In the genomic region with DNA sequence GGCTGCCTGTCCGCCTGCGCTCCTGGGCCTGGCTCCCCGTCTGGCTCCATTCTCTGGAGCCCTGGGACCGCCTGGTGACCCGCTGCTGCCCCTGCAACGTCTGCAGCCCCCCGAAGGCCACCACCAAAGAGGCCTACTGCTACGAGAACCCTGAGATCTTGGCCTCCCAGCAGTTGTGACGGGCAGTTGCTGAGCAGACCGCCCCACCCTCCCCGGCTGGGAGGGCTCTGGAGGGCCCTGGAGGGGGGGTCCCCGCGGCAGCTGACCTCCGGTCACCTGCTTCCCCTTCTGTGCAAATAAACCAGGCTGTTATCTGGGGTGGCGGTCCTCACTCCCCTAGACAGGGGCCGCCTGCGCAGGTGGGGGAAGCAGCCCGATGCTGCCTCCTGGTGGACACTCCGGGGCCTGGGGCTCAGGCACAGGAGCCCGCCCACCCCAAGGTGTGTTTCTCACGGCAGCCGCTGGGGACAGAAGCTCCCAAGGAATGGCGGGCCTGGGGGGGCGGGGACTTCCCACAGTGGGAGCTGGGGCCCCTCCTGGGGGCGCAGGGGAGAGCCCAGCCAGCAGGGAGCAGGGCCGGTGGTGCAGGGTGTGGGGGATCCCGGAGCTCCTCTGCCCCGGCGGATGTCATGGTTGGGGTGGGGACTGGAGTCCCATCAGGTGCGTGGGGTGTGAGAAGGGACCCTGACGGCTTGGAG, we compare ENCODE assay signal across 1 cellular context.
TF ChIP-seq lines count a peak whose summit lies in the region.

No MANE protein-coding gene starts in this region.

TF ChIP-seq in HepG2, 621 proteins besides CTCF, POLR2A, EP300 and RAD21 (continued from another document and continues in another):
- TF ChIP-seq YEATS2 (CRISPR knock-in tag; IDR thresholded peaks at IDR 0.05; ENCODE audit: borderline replicate concordance): peak; percentile 55; the same call in 1 of the 2 replicates
- TF ChIP-seq RFX1 (IDR thresholded peaks at IDR 0.05): no peak
- no peak for TF ChIP-seq ZNF30 (CRISPR knock-in tag; IDR thresholded peaks at IDR 0.05)
- no peak for TF ChIP-seq IKZF1 (IDR thresholded peaks at IDR 0.05)
- TF ChIP-seq, protein P1, sequence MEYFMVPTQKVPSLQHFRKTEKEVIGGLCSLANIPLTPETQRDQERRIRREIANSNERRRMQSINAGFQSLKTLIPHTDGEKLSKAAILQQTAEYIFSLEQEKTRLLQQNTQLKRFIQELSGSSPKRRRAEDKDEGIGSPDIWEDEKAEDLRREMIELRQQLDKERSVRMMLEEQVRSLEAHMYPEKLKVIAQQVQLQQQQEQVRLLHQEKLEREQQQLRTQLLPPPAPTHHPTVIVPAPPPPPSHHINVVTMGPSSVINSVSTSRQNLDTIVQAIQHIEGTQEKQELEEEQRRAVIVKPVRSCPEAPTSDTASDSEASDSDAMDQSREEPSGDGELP (IDR thresholded peaks at IDR 0.05; ENCODE audit: borderline replicate concordance, low read depth): peak; percentile 97
- no peak; the same call in 1 of the 2 replicates for TF ChIP-seq MYPOP (CRISPR knock-in tag; IDR thresholded peaks at IDR 0.05)
- TF ChIP-seq DDIT3 (CRISPR knock-in tag; IDR thresholded peaks at IDR 0.05): no peak
- 0 out of 2 replicates have a peak, but pooled peaks have one; percentile 44 for TF ChIP-seq ZNF234 (CRISPR knock-in tag; conservative IDR thresholded peaks at IDR 0.05)
- TF ChIP-seq NFE2L1 (CRISPR knock-in tag; IDR thresholded peaks at IDR 0.05; ENCODE audit: borderline replicate concordance): no peak
- TF ChIP-seq PAF1 (CRISPR knock-in tag; IDR thresholded peaks at IDR 0.05): no peak
- peak; percentile 73; the same call in 1 of the 2 replicates for TF ChIP-seq SPEN (CRISPR knock-in tag; IDR thresholded peaks at IDR 0.05; ENCODE audit: low read depth)
- peak; percentile 71; the same call in 1 of the 2 replicates for TF ChIP-seq TSC22D2 (CRISPR knock-in tag; IDR thresholded peaks at IDR 0.05; ENCODE audit: borderline replicate concordance)
- TF ChIP-seq ZNF121 (CRISPR knock-in tag; IDR thresholded peaks at IDR 0.05): no peak
- TF ChIP-seq MED1 (CRISPR knock-in tag; IDR thresholded peaks at IDR 0.05): peak; percentile 89
- TF ChIP-seq CBX1 (IDR thresholded peaks at IDR 0.05; ENCODE audit: low read depth): peak; percentile 81
- TF ChIP-seq ZNF672 (CRISPR knock-in tag; IDR thresholded peaks at IDR 0.05): 0 out of 2 replicates have a peak, but pooled peaks have one; percentile 27
- no peak; the same call in none of the 2 replicates for TF ChIP-seq TGIF2 (CRISPR knock-in tag; IDR thresholded peaks at IDR 0.05)
- TF ChIP-seq AGO1 (IDR thresholded peaks at IDR 0.05; ENCODE audit: low read depth, low read length, poor library complexity, severe bottlenecking): peak; percentile 92
- TF ChIP-seq ZNF235 (CRISPR knock-in tag; IDR thresholded peaks at IDR 0.05; ENCODE audit: borderline replicate concordance): 0 out of 2 replicates have a peak, but pooled peaks have one; percentile 8
- TF ChIP-seq, protein P2, sequence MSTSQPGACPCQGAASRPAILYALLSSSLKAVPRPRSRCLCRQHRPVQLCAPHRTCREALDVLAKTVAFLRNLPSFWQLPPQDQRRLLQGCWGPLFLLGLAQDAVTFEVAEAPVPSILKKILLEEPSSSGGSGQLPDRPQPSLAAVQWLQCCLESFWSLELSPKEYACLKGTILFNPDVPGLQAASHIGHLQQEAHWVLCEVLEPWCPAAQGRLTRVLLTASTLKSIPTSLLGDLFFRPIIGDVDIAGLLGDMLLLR (CRISPR knock-in tag; IDR thresholded peaks at IDR 0.05): no peak
- TF ChIP-seq RBAK (CRISPR knock-in tag; IDR thresholded peaks at IDR 0.05): no peak
- TF ChIP-seq MAF1 (CRISPR knock-in tag; IDR thresholded peaks at IDR 0.05; ENCODE audit: borderline replicate concordance): 0 out of 2 replicates have a peak, but pooled peaks have one; percentile 6
- TF ChIP-seq ZBTB33 (CRISPR knock-in tag; IDR thresholded peaks at IDR 0.05): peak; percentile 95
- no peak for TF ChIP-seq MYNN (CRISPR knock-in tag; IDR thresholded peaks at IDR 0.05; ENCODE audit: low read depth)
- TF ChIP-seq, protein P3, sequence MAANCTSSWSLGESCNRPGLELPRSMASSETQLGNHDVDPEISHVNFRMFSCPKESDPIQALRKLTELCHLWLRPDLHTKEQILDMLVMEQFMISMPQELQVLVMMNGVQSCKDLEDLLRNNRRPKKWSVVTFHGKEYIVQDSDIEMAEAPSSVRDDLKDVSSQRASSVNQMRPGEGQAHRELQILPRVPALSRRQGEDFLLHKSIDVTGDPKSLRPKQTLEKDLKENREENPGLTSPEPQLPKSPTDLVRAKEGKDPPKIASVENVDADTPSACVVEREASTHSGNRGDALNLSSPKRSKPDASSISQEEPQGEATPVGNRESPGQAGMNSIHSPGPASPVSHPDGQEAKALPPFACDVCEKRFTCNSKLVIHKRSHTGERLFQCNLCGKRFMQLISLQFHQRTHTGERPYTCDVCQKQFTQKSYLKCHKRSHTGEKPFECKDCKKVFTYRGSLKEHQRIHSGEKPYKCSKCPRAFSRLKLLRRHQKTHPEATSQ (CRISPR knock-in tag; IDR thresholded peaks at IDR 0.05; ENCODE audit: borderline replicate concordance): no peak
- no peak for TF ChIP-seq HMG20B (CRISPR knock-in tag; conservative IDR thresholded peaks at IDR 0.05)
- peak; percentile 40; the same call in 1 of the 2 replicates for TF ChIP-seq FOXK1 (CRISPR knock-in tag; IDR thresholded peaks at IDR 0.05; ENCODE audit: borderline replicate concordance, low read depth)
- TF ChIP-seq MEIS1 (CRISPR knock-in tag; IDR thresholded peaks at IDR 0.05; ENCODE audit: borderline replicate concordance): 0 out of 2 replicates have a peak, but pooled peaks have one; percentile 40
- TF ChIP-seq ZNF136 (CRISPR knock-in tag; IDR thresholded peaks at IDR 0.05; ENCODE audit: low read depth): no peak
- peak; percentile 29; the same call in 1 of the 2 replicates for TF ChIP-seq ZNF816 (CRISPR knock-in tag; IDR thresholded peaks at IDR 0.05; ENCODE audit: borderline replicate concordance)
- TF ChIP-seq, protein P4, sequence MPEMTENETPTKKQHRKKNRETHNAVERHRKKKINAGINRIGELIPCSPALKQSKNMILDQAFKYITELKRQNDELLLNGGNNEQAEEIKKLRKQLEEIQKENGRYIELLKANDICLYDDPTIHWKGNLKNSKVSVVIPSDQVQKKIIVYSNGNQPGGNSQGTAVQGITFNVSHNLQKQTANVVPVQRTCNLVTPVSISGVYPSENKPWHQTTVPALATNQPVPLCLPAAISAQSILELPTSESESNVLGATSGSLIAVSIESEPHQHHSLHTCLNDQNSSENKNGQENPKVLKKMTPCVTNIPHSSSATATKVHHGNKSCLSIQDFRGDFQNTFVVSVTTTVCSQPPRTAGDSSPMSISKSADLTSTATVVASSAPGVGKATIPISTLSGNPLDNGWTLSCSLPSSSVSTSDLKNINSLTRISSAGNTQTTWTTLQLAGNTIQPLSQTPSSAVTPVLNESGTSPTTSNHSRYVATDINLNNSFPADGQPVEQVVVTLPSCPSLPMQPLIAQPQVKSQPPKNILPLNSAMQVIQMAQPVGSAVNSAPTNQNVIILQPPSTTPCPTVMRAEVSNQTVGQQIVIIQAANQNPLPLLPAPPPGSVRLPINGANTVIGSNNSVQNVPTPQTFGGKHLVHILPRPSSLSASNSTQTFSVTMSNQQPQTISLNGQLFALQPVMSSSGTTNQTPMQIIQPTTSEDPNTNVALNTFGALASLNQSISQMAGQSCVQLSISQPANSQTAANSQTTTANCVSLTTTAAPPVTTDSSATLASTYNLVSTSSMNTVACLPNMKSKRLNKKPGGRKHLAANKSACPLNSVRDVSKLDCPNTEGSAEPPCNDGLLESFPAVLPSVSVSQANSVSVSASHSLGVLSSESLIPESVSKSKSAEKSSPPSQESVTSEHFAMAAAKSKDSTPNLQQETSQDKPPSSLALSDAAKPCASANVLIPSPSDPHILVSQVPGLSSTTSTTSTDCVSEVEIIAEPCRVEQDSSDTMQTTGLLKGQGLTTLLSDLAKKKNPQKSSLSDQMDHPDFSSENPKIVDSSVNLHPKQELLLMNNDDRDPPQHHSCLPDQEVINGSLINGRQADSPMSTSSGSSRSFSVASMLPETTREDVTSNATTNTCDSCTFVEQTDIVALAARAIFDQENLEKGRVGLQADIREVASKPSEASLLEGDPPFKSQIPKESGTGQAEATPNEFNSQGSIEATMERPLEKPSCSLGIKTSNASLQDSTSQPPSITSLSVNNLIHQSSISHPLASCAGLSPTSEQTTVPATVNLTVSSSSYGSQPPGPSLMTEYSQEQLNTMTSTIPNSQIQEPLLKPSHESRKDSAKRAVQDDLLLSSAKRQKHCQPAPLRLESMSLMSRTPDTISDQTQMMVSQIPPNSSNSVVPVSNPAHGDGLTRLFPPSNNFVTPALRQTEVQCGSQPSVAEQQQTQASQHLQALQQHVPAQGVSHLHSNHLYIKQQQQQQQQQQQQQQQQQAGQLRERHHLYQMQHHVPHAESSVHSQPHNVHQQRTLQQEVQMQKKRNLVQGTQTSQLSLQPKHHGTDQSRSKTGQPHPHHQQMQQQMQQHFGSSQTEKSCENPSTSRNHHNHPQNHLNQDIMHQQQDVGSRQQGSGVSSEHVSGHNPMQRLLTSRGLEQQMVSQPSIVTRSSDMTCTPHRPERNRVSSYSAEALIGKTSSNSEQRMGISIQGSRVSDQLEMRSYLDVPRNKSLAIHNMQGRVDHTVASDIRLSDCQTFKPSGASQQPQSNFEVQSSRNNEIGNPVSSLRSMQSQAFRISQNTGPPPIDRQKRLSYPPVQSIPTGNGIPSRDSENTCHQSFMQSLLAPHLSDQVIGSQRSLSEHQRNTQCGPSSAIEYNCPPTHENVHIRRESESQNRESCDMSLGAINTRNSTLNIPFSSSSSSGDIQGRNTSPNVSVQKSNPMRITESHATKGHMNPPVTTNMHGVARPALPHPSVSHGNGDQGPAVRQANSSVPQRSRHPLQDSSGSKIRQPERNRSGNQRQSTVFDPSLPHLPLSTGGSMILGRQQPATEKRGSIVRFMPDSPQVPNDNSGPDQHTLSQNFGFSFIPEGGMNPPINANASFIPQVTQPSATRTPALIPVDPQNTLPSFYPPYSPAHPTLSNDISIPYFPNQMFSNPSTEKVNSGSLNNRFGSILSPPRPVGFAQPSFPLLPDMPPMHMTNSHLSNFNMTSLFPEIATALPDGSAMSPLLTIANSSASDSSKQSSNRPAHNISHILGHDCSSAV (CRISPR knock-in tag; IDR thresholded peaks at IDR 0.05; ENCODE audit: borderline replicate concordance): no peak
- 0 out of 2 replicates have a peak, but pooled peaks have one; percentile 33 for TF ChIP-seq TAF1 (CRISPR knock-in tag; IDR thresholded peaks at IDR 0.05)
- peak; percentile 45; the same call in 1 of the 2 replicates for TF ChIP-seq HIC2 (CRISPR knock-in tag; IDR thresholded peaks at IDR 0.05; ENCODE audit: low read depth)
- TF ChIP-seq PHF20 (CRISPR knock-in tag; IDR thresholded peaks at IDR 0.05): no peak; the same call in none of the 2 replicates
- peak; percentile 78; the same call in 1 of the 2 replicates for TF ChIP-seq ERF (CRISPR knock-in tag; IDR thresholded peaks at IDR 0.05)
- TF ChIP-seq KLF6 (CRISPR knock-in tag; IDR thresholded peaks at IDR 0.05): peak; percentile 37; the same call in 1 of the 2 replicates
- TF ChIP-seq ZNF17 (CRISPR knock-in tag; IDR thresholded peaks at IDR 0.05): no peak
- no peak for TF ChIP-seq ZSCAN22 (CRISPR knock-in tag; IDR thresholded peaks at IDR 0.05)
- TF ChIP-seq, protein P5, sequence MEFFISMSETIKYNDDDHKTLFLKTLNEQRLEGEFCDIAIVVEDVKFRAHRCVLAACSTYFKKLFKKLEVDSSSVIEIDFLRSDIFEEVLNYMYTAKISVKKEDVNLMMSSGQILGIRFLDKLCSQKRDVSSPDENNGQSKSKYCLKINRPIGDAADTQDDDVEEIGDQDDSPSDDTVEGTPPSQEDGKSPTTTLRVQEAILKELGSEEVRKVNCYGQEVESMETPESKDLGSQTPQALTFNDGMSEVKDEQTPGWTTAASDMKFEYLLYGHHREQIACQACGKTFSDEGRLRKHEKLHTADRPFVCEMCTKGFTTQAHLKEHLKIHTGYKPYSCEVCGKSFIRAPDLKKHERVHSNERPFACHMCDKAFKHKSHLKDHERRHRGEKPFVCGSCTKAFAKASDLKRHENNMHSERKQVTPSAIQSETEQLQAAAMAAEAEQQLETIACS (CRISPR knock-in tag; IDR thresholded peaks at IDR 0.05): no peak
- no peak for TF ChIP-seq ZNF256 (CRISPR knock-in tag; conservative IDR thresholded peaks at IDR 0.05)
- TF ChIP-seq ZNF7 (CRISPR knock-in tag; IDR thresholded peaks at IDR 0.05): no peak
- no peak for TF ChIP-seq ZNF333 (CRISPR knock-in tag; IDR thresholded peaks at IDR 0.05; ENCODE audit: borderline replicate concordance)
- peak; percentile 79 for TF ChIP-seq HDAC1 (CRISPR knock-in tag; IDR thresholded peaks at IDR 0.05)
- TF ChIP-seq ZNF431 (CRISPR knock-in tag; IDR thresholded peaks at IDR 0.05; ENCODE audit: borderline replicate concordance, low read depth): no peak
